In genomic region chr4:15303052-15303641, GRCh38 we compare ENCODE assay signal across 11 cellular contexts.
DNase-seq lines count a peak whose midpoint lies in the region; ATAC-seq, FAIRE-seq and TF ChIP-seq lines count a peak whose summit lies in the region.
"Had no signal": no experiment of that assay in that cellular context is flagged by ENCODE, and none has a peak within 500 bp of the region (broad histone marks: within the 10 kb centered on the region; RNA-seq: fewer than 3 reads in every experiment).

No MANE protein-coding gene starts in this region.

- intact Hi-C loops in uterus (cut with DNase I; ENCODE audit: low total_unique reads) = no loop called here

- H3K9me3 ChIP-seq in uterus = no peaks in the 10 kb centered on the region
- H3K9me3 ChIP-seq: heart right ventricle had no signal

- no peak for TF ChIP-seq POLR2A in uterus (IDR thresholded peaks at IDR 0.05)

- H3K36me3 Mint-ChIP-seq in natural killer cell treated with Interleukin-12 subunit alpha and Interleukin-12 subunit beta and Interleukin-15 and Interleukin-18, amount 100 ng/mL, for 72 hours = no peaks in the 10 kb centered on the region

- ATAC-seq in HG03108 (IDR thresholded peaks at IDR 0.05; ENCODE audit: unreplicated experiment) = no peak
- no peak for ATAC-seq in natural killer cell treated with Interleukin-12 subunit alpha and Interleukin-12 subunit beta and Interleukin-15 and Interleukin-18, amount 100 ng/mL, for 72 hours

- H3K27ac ChIP-seq in brain microvascular endothelial cell (peak overlapping the region; percentile 49), uterus (peak overlapping the region; percentile 42 to 46)
- H3K27ac ChIP-seq: heart right ventricle had no signal

- H3K4me1 ChIP-seq in uterus = no peaks in the 10 kb centered on the region

- no peak for FAIRE-seq in HTR-8/SVneo (lab: Jason Lieb, UNC)

- H3K36me3 ChIP-seq in brain microvascular endothelial cell (replicated peaks) (no peaks in the 10 kb centered on the region), kidney epithelial cell (ENCODE audit: control insufficient read depth, insufficient read depth, low read length) (no peaks in the 10 kb centered on the region), uterus (no peaks in the 10 kb centered on the region)
- H3K36me3 ChIP-seq: heart right ventricle had no signal

- H3K4me3 ChIP-seq in brain microvascular endothelial cell (ENCODE audit: low read depth, low read length) (no peak overlapping the region), kidney epithelial cell (ENCODE audit: low read depth, low read length) (no peak overlapping the region), uterus (no peak overlapping the region)
- H3K4me3 ChIP-seq: heart right ventricle had no signal

- peaks cover 18 to 20% of the 10 kb centered on the region in 2 donors for H3K27me3 Mint-ChIP-seq in natural killer cell treated with Interleukin-12 subunit alpha and Interleukin-12 subunit beta and Interleukin-15 and Interleukin-18, amount 100 ng/mL, for 72 hours

- no peak overlapping the region for H3K27ac Mint-ChIP-seq in natural killer cell treated with Interleukin-12 subunit alpha and Interleukin-12 subunit beta and Interleukin-15 and Interleukin-18, amount 100 ng/mL, for 72 hours
- H3K27ac Mint-ChIP-seq: activated T-cell treated with anti-CD3 and anti-CD28 coated beads, Interleukin-2, amount 50 U/mL, for 24 hours had no signal

- no peaks in the 10 kb centered on the region for H3K9me3 Mint-ChIP-seq in natural killer cell treated with Interleukin-12 subunit alpha and Interleukin-12 subunit beta and Interleukin-15 and Interleukin-18, amount 100 ng/mL, for 72 hours
- H3K9me3 Mint-ChIP-seq: activated T-cell treated with anti-CD3 and anti-CD28 coated beads, Interleukin-2, amount 50 U/mL, for 24 hours; central memory CD8-positive, alpha-beta T cell had no signal

- no peaks in the 10 kb centered on the region for H3K27me3 ChIP-seq in brain microvascular endothelial cell (replicated peaks)
- H3K27me3 ChIP-seq in kidney epithelial cell (ENCODE audit: control insufficient read depth, insufficient read depth, low read length) = no peaks in the 10 kb centered on the region
- H3K27me3 ChIP-seq in uterus = no peaks in the 10 kb centered on the region
- H3K27me3 ChIP-seq: heart right ventricle had no signal

- no peak for TF ChIP-seq CTCF in brain microvascular endothelial cell (IDR thresholded peaks at IDR 0.05; ENCODE audit: low read depth, low read length, missing control alignments)
- no peak for TF ChIP-seq CTCF in kidney epithelial cell (IDR thresholded peaks at IDR 0.05; ENCODE audit: insufficient read depth, low read length, poor library complexity, severe bottlenecking)
- no peak for TF ChIP-seq CTCF in uterus (IDR thresholded peaks at IDR 0.05)

- DNase-seq in HTR-8/SVneo (ENCODE audit: insufficient read length, low spot score) (peak; percentile 9), brain microvascular endothelial cell (peak; percentile 83), kidney epithelial cell (ENCODE audit: low read depth) (peak; percentile 26), uterus (peak in 1 of 2 donors; percentile 22), OCI-M1 (lab: John Stamatoyannopoulos, UW) (no peak)
- DNase-seq in natural killer cell treated with Interleukin-12 subunit alpha and Interleukin-12 subunit beta and Interleukin-15 and Interleukin-18, amount 100 ng/mL, for 72 hours (ENCODE audit: low spot score) = no peak
- DNase-seq: activated T-cell treated with anti-CD3 and anti-CD28 coated beads, Interleukin-2, amount 50 U/mL, for 24 hours; heart right ventricle; NCI-H1694 treated with DMSO at 0.1 percent for 48 hours had no signal

- in situ Hi-C loops in brain microvascular endothelial cell (cut with HindIII; ENCODE audit: low pct_ligation_motif_present, low sequenced_read_pairs) = no loop called here

- no peaks in the 10 kb centered on the region for H3K4me1 Mint-ChIP-seq in natural killer cell treated with Interleukin-12 subunit alpha and Interleukin-12 subunit beta and Interleukin-15 and Interleukin-18, amount 100 ng/mL, for 72 hours (ENCODE audit: low read depth in 2 of 2)
- H3K4me1 Mint-ChIP-seq: central memory CD8-positive, alpha-beta T cell had no signal

- H3K4me3 Mint-ChIP-seq in natural killer cell treated with Interleukin-12 subunit alpha and Interleukin-12 subunit beta and Interleukin-15 and Interleukin-18, amount 100 ng/mL, for 72 hours = no peak overlapping the region
- H3K4me3 Mint-ChIP-seq: activated T-cell treated with anti-CD3 and anti-CD28 coated beads, Interleukin-2, amount 50 U/mL, for 24 hours; central memory CD8-positive, alpha-beta T cell had no signal

Comparison
In these comparisons a context has a peak if more than half of its experiments do, and no peak if none do; other contexts are left out.
1. DNase-seq: peak in HTR-8/SVneo (single experiment), brain microvascular endothelial cell (single experiment) and kidney epithelial cell (single experiment); none in natural killer cell treated with Interleukin-12 subunit alpha and Interleukin-12 subunit beta and Interleukin-15 and Interleukin-18, amount 100 ng/mL, for 72 hours (single experiment) and OCI-M1 (single experiment).